Comparison of ENCODE assay signal across 16 cellular contexts in the genomic region with DNA sequence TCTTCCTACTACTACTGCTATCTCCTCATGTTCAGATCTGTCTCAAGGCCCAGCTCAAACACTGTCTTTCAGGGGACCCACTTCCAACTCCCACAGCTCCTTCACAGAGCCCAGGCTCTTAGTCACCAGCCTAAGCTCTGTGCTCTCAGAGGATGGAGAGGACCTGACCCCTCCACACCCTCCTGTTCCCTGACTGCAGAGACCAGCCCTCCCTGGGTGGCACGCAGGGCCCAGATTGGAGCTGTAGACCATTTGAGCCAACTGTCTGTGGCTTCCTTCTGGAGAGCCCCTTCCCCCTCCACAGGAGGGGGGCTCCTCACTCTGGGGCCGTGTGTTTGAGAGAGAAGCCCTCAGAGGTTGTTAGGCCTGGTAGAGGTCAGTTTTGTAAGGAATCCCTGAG. TPM values are rescaled to one million over a fixed set of nuclear protein-coding genes. Genes with fewer than 3 reads are reported as not detected.
A peak's percentile ranks its signal among the peaks of the same experiment; 100 is the strongest.
DNase-seq lines count a peak whose midpoint lies in the region; ATAC-seq, FAIRE-seq and TF ChIP-seq lines count a peak whose summit lies in the region.
"Had no signal": no experiment of that assay in that cellular context is flagged by ENCODE, and none has a peak within 500 bp of the region (broad histone marks: within the 10 kb centered on the region; RNA-seq: fewer than 3 reads in every experiment).

No MANE protein-coding gene starts in this region.

- no peaks in the 10 kb centered on the region for H3K9me3 Mint-ChIP-seq in stimulated activated naive CD8-positive, alpha-beta T cell treated with anti-CD3 and anti-CD28 coated beads, Interleukin-15, amount 100 ng/mL, for 72 hours
- H3K9me3 Mint-ChIP-seq in nephron progenitor cell, result no peaks in the 10 kb centered on the region

- H3K4me1 Mint-ChIP-seq in stimulated activated naive CD8-positive, alpha-beta T cell treated with anti-CD3 and anti-CD28 coated beads, Interleukin-15, amount 100 ng/mL, for 72 hours, result peaks cover 34% of the 10 kb centered on the region
- peaks cover 5% of the 10 kb centered on the region for H3K4me1 Mint-ChIP-seq in nephron progenitor cell

- peaks cover 7 to 15% of the 10 kb centered on the region in 2 experiments; a peak in 3 of 5 replicates for H3K4me1 ChIP-seq in K562 (replicated peaks in 1 of 2; ENCODE audit: control insufficient read depth in 2 of 2, insufficient read depth in 2 of 2, low read length in 2 of 2)
- H3K4me1 ChIP-seq in right atrium auricular region, result no peaks in the 10 kb centered on the region

- ATAC-seq in stimulated activated naive CD8-positive, alpha-beta T cell treated with anti-CD3 and anti-CD28 coated beads, Interleukin-15, amount 100 ng/mL, for 72 hours, result peak; percentile 19
- ATAC-seq in stimulated activated naive CD8-positive, alpha-beta T cell treated with anti-CD3 and anti-CD28 coated beads, Interleukin-15, Interleukin-2, amounts not matched to agents 100 U/mL and 50 U/mL, for 24 hours, result no peak
- ATAC-seq in K562 (peak; percentile 43), HG03565 (IDR thresholded peaks at IDR 0.05; ENCODE audit: unreplicated experiment) (no peak)
- ATAC-seq: Panc1 had no signal

- H3K9me1 ChIP-seq in K562 (ENCODE audit: control insufficient read depth, insufficient read depth, low read length), result no peaks in the 10 kb centered on the region

- H3K9me3 ChIP-seq in K562 (replicated peaks; ENCODE audit: control insufficient read depth, insufficient read depth, low read depth, low read length), result no peaks in the 10 kb centered on the region
- H3K9me3 ChIP-seq in right atrium auricular region, result no peaks in the 10 kb centered on the region

- no peak for TF ChIP-seq CTCF in K562 (IDR thresholded peaks at IDR 0.05 in 2 of 3, conservative IDR thresholded peaks at IDR 0.05 in 1 of 3; ENCODE audit: insufficient read depth in 2 of 3, low read depth in 1 of 3, low read length in 3 of 3)
- no peak for TF ChIP-seq CTCF in nephron progenitor cell (IDR thresholded peaks at IDR 0.05)
- no peak for TF ChIP-seq CTCF in right atrium auricular region (IDR thresholded peaks at IDR 0.05)

- H4K20me1 ChIP-seq in K562 (replicated peaks; ENCODE audit: control insufficient read depth, insufficient read depth, low read length), result 0 out of 2 replicates have a peak, but pooled peaks cover 3% of the 10 kb centered on the region

- TF ChIP-seq POLR2A in K562 (conservative IDR thresholded peaks at IDR 0.05), result no peak

- H3K36me3 ChIP-seq in K562 (ENCODE audit: control insufficient read depth, insufficient read depth, low read length) (no peaks in the 10 kb centered on the region; the same call in 2 of the 3 replicates), right atrium auricular region (no peaks in the 10 kb centered on the region)

- H3K9ac ChIP-seq in K562 (ENCODE audit: insufficient read depth in 1 of 2, low read depth in 2 of 2, low read length in 2 of 2), result no peak overlapping the region
- H3K9ac ChIP-seq: KMS-11 had no signal

- no peaks in the 10 kb centered on the region; a peak in 1 of 5 replicates for H3K27me3 ChIP-seq in K562 (ENCODE audit: control insufficient read depth in 2 of 2, insufficient read depth in 2 of 2, low read length in 2 of 2)
- no peaks in the 10 kb centered on the region for H3K27me3 ChIP-seq in right atrium auricular region

- H3K4me3 ChIP-seq in K562, result no peak overlapping the region
- H3K4me3 ChIP-seq in right atrium auricular region, result no peak overlapping the region

- no peak overlapping the region for H3K4me2 ChIP-seq in K562 (ENCODE audit: insufficient read depth, low read length)
- H3K4me2 ChIP-seq: KMS-11 had no signal

- no TSS peak for BruUV-seq in K562 (replicated peaks; lab: Mats Ljungman, UMichigan)

- no peak for TF ChIP-seq EP300 in K562 (IDR thresholded peaks at IDR 0.05; ENCODE audit: low read length)

- 33% methylated on average over 1 of the region's 2 CpGs for WGBS in K562 (ENCODE audit: insufficient coverage, low coverage, missing lambda C conversion rate)

- H3K27ac Mint-ChIP-seq in stimulated activated naive CD8-positive, alpha-beta T cell treated with anti-CD3 and anti-CD28 coated beads, Interleukin-15, amount 100 ng/mL, for 72 hours, result no peak overlapping the region
- peak overlapping the region; percentile 9 for H3K27ac Mint-ChIP-seq in nephron progenitor cell

- intact Hi-C loops in K562 (cut with micrococcal nuclease), result no loop called here

- TF ChIP-seq RAD21 in K562 (CRISPR knock-in tag; conservative IDR thresholded peaks at IDR 0.05 in 1 of 2, IDR thresholded peaks at IDR 0.05 in 1 of 2), result no peak

- no peak overlapping the region for H3K4me3 Mint-ChIP-seq in stimulated activated naive CD8-positive, alpha-beta T cell treated with anti-CD3 and anti-CD28 coated beads, Interleukin-15, amount 100 ng/mL, for 72 hours
- H3K4me3 Mint-ChIP-seq in nephron progenitor cell, result no peak overlapping the region

- DNase-seq in stimulated activated naive CD8-positive, alpha-beta T cell treated with anti-CD3 and anti-CD28 coated beads, Interleukin-15, amount 100 ng/mL, for 72 hours, result no peak
- DNase-seq in stimulated activated naive CD8-positive, alpha-beta T cell treated with anti-CD3 and anti-CD28 coated beads, Interleukin-15, Interleukin-2, amounts not matched to agents 100 U/mL and 50 U/mL, for 24 hours, result no peak
- DNase-seq in K562 (ENCODE audit: extremely low read depth in 1 of 4, low spot score in 3 of 4) (no peak), nephron progenitor cell (no peak), right atrium auricular region (ENCODE audit: low spot score) (no peak)
- no peak for DNase-seq in stimulated activated CD4-positive, alpha-beta T cell treated with anti-CD3 and anti-CD28 coated beads, Interleukin-2, amount 100 ng/mL, for 24 hours
- DNase-seq: NCI-H1048, NCI-H146, NCI-H2081, NCI-H510A, NCI-H82 had no signal

- H3K27me3 Mint-ChIP-seq in stimulated activated naive CD8-positive, alpha-beta T cell treated with anti-CD3 and anti-CD28 coated beads, Interleukin-15, amount 100 ng/mL, for 72 hours, result no peaks in the 10 kb centered on the region
- peaks cover 10% of the 10 kb centered on the region for H3K27me3 Mint-ChIP-seq in nephron progenitor cell (ENCODE audit: low read depth, poor library complexity)

- POLR2A ChIA-PET in K562 (lab: Yijun Ruan, JAX), result no interaction called here

- H3K27ac ChIP-seq in K562 (ENCODE audit: extremely low read depth, low read depth, low read length) (no peak overlapping the region), right atrium auricular region (no peak overlapping the region)
- H3K27ac ChIP-seq: KMS-11 had no signal

- in situ Hi-C loops in K562 (cut with MboI), result no loop called here

- CTCF ChIA-PET in K562 (lab: Yijun Ruan, JAX; ENCODE audit: low intra/inter-chr PET ratio), result no interaction called here

- peak; percentile 40 for FAIRE-seq in K562 (lab: Jason Lieb, UNC)
- FAIRE-seq: GM19239, H1 had no signal

- peaks cover 3% of the 10 kb centered on the region; the same call in 1 of the 3 replicates for H3K79me2 ChIP-seq in K562 (ENCODE audit: control insufficient read depth, insufficient read depth, low read length)

- H2AFZ ChIP-seq in K562 (ENCODE audit: low read depth, low read length), result no peak overlapping the region

- no peaks in the 10 kb centered on the region for H3K36me3 Mint-ChIP-seq in nephron progenitor cell (ENCODE audit: low read depth)

RNA-seq across cellular contexts. Expression of a gene that starts 9.8 kb away (rescaled TPM):
- total RNA-seq in K562 (2011; cell fraction: chromatin; rRNA removed; ENCODE audit: low replicate concordance), result 3.4 and 5.0 TPM in 2 replicates
- 2.8 TPM in 2 replicates for total RNA-seq in K562 (2011; cell fraction: nucleolus; rRNA removed)
- total RNA-seq in K562 (2011; cell fraction: nucleoplasm; rRNA removed), result 2.8 and 3.2 TPM in 2 replicates
- 4.2 and 5.7 TPM in 2 replicates for total RNA-seq in K562 (2014; rRNA removed)
- 0.80 and 0.98 TPM in 2 replicates for total RNA-seq in K562 (2014; rRNA removed; fragmentation: Illumina TruSeq; extraction: Trizol)
- total RNA-seq in K562 (2015; rRNA removed; fragmentation: Illumina TruSeq; extraction: Trizol), result 1.3 and 1.4 TPM in 2 replicates
- total RNA-seq in K562 (2021), result 3.9 TPM in 2 replicates
- polyA plus RNA-seq in K562 (2011; rRNA removed), result 1.1 and 1.4 TPM in 2 replicates
- 1.2 and 3.1 TPM in 2 replicates for polyA plus RNA-seq in K562 (2011; cell fraction: cytosol; rRNA removed)
- 3.4 and 6.9 TPM in 2 replicates for polyA plus RNA-seq in K562 (2011; cell fraction: nucleus; rRNA removed)
- polyA plus RNA-seq in K562 (2012), result 1.4 and 2.6 TPM in 2 replicates
- 1.5 and 2.1 TPM in 2 replicates for polyA plus RNA-seq in K562 (2014; fragmentation: Illumina TruSeq; extraction: Trizol)
- polyA plus RNA-seq in K562 (2014; fragmentation: Nextera tagmentation; extraction: Ambion mirVana), result under 1 TPM; 0.03 to 0.08 TPM
- polyA plus RNA-seq in K562 (2014; rRNA removed), result 2.1 and 2.8 TPM in 2 replicates
- 0.69 and 0.91 TPM in 2 replicates for polyA minus RNA-seq in K562 (2011; rRNA and poly(A)+ RNA removed)
- 2.2 and 2.4 TPM in 2 replicates for polyA minus RNA-seq in K562 (2011; cell fraction: cytosol; rRNA and poly(A)+ RNA removed)
- 1.3 and 1.6 TPM in 2 replicates for polyA minus RNA-seq in K562 (2011; cell fraction: nucleus; rRNA and poly(A)+ RNA removed)
- total RNA-seq in right atrium auricular region, result 10 to 100 TPM in 1 of 2 donors, 1 to 10 TPM in 1; 5.0 to 10.1 TPM

RNA-seq across cellular contexts. Expression of a gene that starts 50.1 kb away (rescaled TPM):
- 1.6 and 7.8 TPM in 2 replicates for total RNA-seq in K562 (2011; cell fraction: chromatin; rRNA removed; ENCODE audit: low replicate concordance)
- 1.5 and 2.0 TPM in 2 replicates for total RNA-seq in K562 (2011; cell fraction: nucleolus; rRNA removed)
- 3.7 and 4.1 TPM in 2 replicates for total RNA-seq in K562 (2011; cell fraction: nucleoplasm; rRNA removed)
- total RNA-seq in K562 (2014; rRNA removed) (0.45 TPM in 2 replicates), K562 (2014; rRNA removed; fragmentation: Illumina TruSeq; extraction: Trizol) (0.44 and 1.1 TPM in 2 replicates), K562 (2015; rRNA removed; fragmentation: Illumina TruSeq; extraction: Trizol) (0.23 and 0.29 TPM in 2 replicates), K562 (2021) (1.3 and 1.7 TPM in 2 replicates), right atrium auricular region (not detected)
- polyA plus RNA-seq in K562 (2011; rRNA removed) (1.4 and 1.7 TPM in 2 replicates), K562 (2014; fragmentation: Illumina TruSeq; extraction: Trizol) (0.65 and 0.69 TPM in 2 replicates), K562 (2014; fragmentation: Nextera tagmentation; extraction: Ambion mirVana) (under 1 TPM in 1 of 2 experiments, not detected in 1; 0.17 TPM), K562 (2014; rRNA removed) (0.24 and 0.42 TPM in 2 replicates)
- 0.03 and 0.24 TPM in 2 replicates for polyA plus RNA-seq in K562 (2011; cell fraction: cytosol; rRNA removed)
- 0.82 and 1.4 TPM in 2 replicates for polyA plus RNA-seq in K562 (2011; cell fraction: nucleus; rRNA removed)
- 0.42 and 0.53 TPM in 2 replicates for polyA plus RNA-seq in K562 (2012)
- polyA minus RNA-seq in K562 (2011; rRNA and poly(A)+ RNA removed), result 2.1 and 2.6 TPM in 2 replicates
- polyA minus RNA-seq in K562 (2011; cell fraction: cytosol; rRNA and poly(A)+ RNA removed), result 0.86 and 1.2 TPM in 2 replicates
- 2.0 and 3.7 TPM in 2 replicates for polyA minus RNA-seq in K562 (2011; cell fraction: nucleus; rRNA and poly(A)+ RNA removed)

RNA-seq across cellular contexts. Expression of a gene that starts 53.0 kb away (rescaled TPM):
- total RNA-seq in K562 (2011; cell fraction: chromatin; rRNA removed; ENCODE audit: low replicate concordance), result 0.84 and 1.6 TPM in 2 replicates
- total RNA-seq in K562 (2011; cell fraction: nucleolus; rRNA removed), result 1.6 and 1.7 TPM in 2 replicates
- 1.4 and 1.8 TPM in 2 replicates for total RNA-seq in K562 (2011; cell fraction: nucleoplasm; rRNA removed)
- total RNA-seq in K562 (2014; rRNA removed) (0.27 and 1.6 TPM in 2 replicates), K562 (2014; rRNA removed; fragmentation: Illumina TruSeq; extraction: Trizol) (0.77 and 0.80 TPM in 2 replicates), K562 (2015; rRNA removed; fragmentation: Illumina TruSeq; extraction: Trizol) (0.91 and 1.2 TPM in 2 replicates), K562 (2021) (1.0 and 1.2 TPM in 2 replicates), right atrium auricular region (1 to 10 TPM; 2.9 to 3.9 TPM)
- polyA plus RNA-seq in K562 (2011; rRNA removed) (0.71 and 2.1 TPM in 2 replicates), K562 (2014; fragmentation: Illumina TruSeq; extraction: Trizol) (0.97 and 1.3 TPM in 2 replicates), K562 (2014; fragmentation: Nextera tagmentation; extraction: Ambion mirVana) (under 1 TPM; 0.06 to 0.07 TPM), K562 (2014; rRNA removed) (1.2 and 1.3 TPM in 2 replicates)
- polyA plus RNA-seq in K562 (2011; cell fraction: cytosol; rRNA removed), result 1.6 and 2.3 TPM in 2 replicates
- 2.9 and 5.0 TPM in 2 replicates for polyA plus RNA-seq in K562 (2011; cell fraction: nucleus; rRNA removed)
- 0.92 and 1.1 TPM in 2 replicates for polyA plus RNA-seq in K562 (2012)
- polyA minus RNA-seq in K562 (2011; rRNA and poly(A)+ RNA removed), result 0.60 and 0.74 TPM in 2 replicates
- not detected in 2 replicates for polyA minus RNA-seq in K562 (2011; cell fraction: cytosol; rRNA and poly(A)+ RNA removed)
- 0.54 and 0.56 TPM in 2 replicates for polyA minus RNA-seq in K562 (2011; cell fraction: nucleus; rRNA and poly(A)+ RNA removed)

Comparison
In these comparisons a context has a peak if more than half of its experiments do, and no peak if none do; other contexts are left out.
1. ATAC-seq: peak in stimulated activated naive CD8-positive, alpha-beta T cell treated with anti-CD3 and anti-CD28 coated beads, Interleukin-15, amount 100 ng/mL, for 72 hours (single experiment) and K562 (single experiment); none in stimulated activated naive CD8-positive, alpha-beta T cell treated with anti-CD3 and anti-CD28 coated beads, Interleukin-15, Interleukin-2, amounts not matched to agents 100 U/mL and 50 U/mL, for 24 hours (single experiment) and HG03565 (single experiment).